1 cellular context compared by ENCODE assay signal in the genomic region with DNA sequence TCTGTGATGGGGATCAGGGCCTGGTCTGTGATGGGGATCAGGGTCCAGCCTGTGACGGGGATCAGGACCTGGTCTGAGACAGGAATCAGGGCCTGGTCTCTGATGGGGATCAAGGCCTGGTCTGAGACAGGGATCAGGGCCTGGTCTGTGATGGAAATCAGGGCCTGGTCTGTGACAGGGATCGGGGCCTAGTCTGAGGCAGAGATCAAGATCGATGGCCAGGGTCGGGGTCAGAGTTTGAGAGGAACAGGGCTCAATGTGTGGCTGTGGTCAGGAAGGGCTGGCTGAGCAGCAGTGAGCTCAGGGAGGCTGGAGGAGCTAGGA.
TF ChIP-seq lines count a peak whose summit lies in the region.

No MANE protein-coding gene starts in this region.

TF ChIP-seq in A549, 52 proteins besides CTCF, POLR2A, EP300 and RAD21:
- TF ChIP-seq JUNB (IDR thresholded peaks at IDR 0.05) (no peak), CEBPB (IDR thresholded peaks at IDR 0.05) (no peak)
